ENCODE assay signal across 5 cellular contexts in genomic region chr22:50269573-50270301, GRCh38. TPM values are rescaled to one million over a fixed set of nuclear protein-coding genes. Genes with fewer than 3 reads are reported as not detected.
DNase-seq lines count a peak whose midpoint lies in the region; ATAC-seq and TF ChIP-seq lines count a peak whose summit lies in the region.

No MANE protein-coding gene starts in this region.

- H3K27ac Mint-ChIP-seq in HFFc6 = no peak overlapping the region

- peak overlapping the region; percentile 38 to 57 for H3K4me3 ChIP-seq in gastroesophageal sphincter

- H3K4me3 Mint-ChIP-seq in HFFc6 = peak overlapping the region; percentile 51

- peaks cover 8% of the 10 kb centered on the region for H3K27me3 Mint-ChIP-seq in HFFc6 (ENCODE audit: insufficient read depth)

- no peaks in the 10 kb centered on the region for H3K9me3 Mint-ChIP-seq in HFFc6

- DNase-seq in HFFc6 (no peak), epidermal melanocyte (ENCODE audit: insufficient read length, low spot score) (no peak)
- peak; percentile 38 for DNase-seq in stimulated activated naive CD4-positive, alpha-beta T cell treated with Interleukin-2 at 50 U/mL for 16 hours (lab: John Stamatoyannopoulos, UW)

- H3K9me3 ChIP-seq in gastroesophageal sphincter = no peaks in the 10 kb centered on the region

- H3K27me3 ChIP-seq in gastroesophageal sphincter = no peaks in the 10 kb centered on the region

- peak overlapping the region in 3 of 4 donors; percentile 78 to 82 (median 79) for H3K27ac ChIP-seq in gastroesophageal sphincter

- H3K36me3 Mint-ChIP-seq in HFFc6 (ENCODE audit: low read depth) = peaks cover 6% of the 10 kb centered on the region; the same call in 1 of the 2 replicates

- H3K4me1 Mint-ChIP-seq in HFFc6 (ENCODE audit: low read depth) = peaks cover 7% of the 10 kb centered on the region; the same call in 1 of the 2 replicates

- TF ChIP-seq POLR2A in gastroesophageal sphincter (IDR thresholded peaks at IDR 0.05) = no peak

- no CpG with 5 or more reads among the region's 56 CpGs for WGBS in gastroesophageal sphincter (ENCODE audit: low coverage in 1 of 2), 2 donors

- peak; percentile 29 to 48 for ATAC-seq in activated CD4-positive, CD25-positive, alpha-beta regulatory T cell treated with anti-CD3 and anti-CD28 coated beads, Interleukin-2, amount 50 U/mL, for 24 hours
- ATAC-seq in gastroesophageal sphincter = peak; percentile 21

- H3K4me1 ChIP-seq in gastroesophageal sphincter = peaks cover 2 to 67% (median 44%) of the 10 kb centered on the region in 3 donors

- peaks cover 0 to under 1% of the 10 kb centered on the region in 2 donors for H3K36me3 ChIP-seq in gastroesophageal sphincter

- no peak for TF ChIP-seq EP300 in gastroesophageal sphincter (IDR thresholded peaks at IDR 0.05)

- TF ChIP-seq CTCF in HFFc6 (IDR thresholded peaks at IDR 0.05) (no peak), gastroesophageal sphincter (IDR thresholded peaks at IDR 0.05) (no peak)

RNA-seq across cellular contexts. Expression of gene MAPK11, which starts 0.4 kb away (rescaled TPM):
- total RNA-seq in HFFc6 (2021; fragmentation: NEBNext Ultra II Directional; extraction: Animal tissue kit (Norgen Biotek cat#: 25700)) = 10 to 100 TPM in 1 of 6 experiments, 1 to 10 TPM in 5; 6.0 to 10.2 (median 7.8) TPM
- total RNA-seq in gastroesophageal sphincter = 10 to 100 TPM in 2 of 4 donors, 1 to 10 TPM in 2; 6.8 to 11.5 (median 10.4) TPM

RNA-seq across cellular contexts. Expression of gene MAPK12, which starts 8.3 kb away (rescaled TPM):
- 10 to 100 TPM; 31.4 to 39.5 (median 34.1) TPM for total RNA-seq in HFFc6 (2021; fragmentation: NEBNext Ultra II Directional; extraction: Animal tissue kit (Norgen Biotek cat#: 25700))
- total RNA-seq in gastroesophageal sphincter = 10 to 100 TPM; 10.1 to 18.4 (median 14.0) TPM

RNA-seq across cellular contexts. Expression of gene HDAC10, which starts 18.7 kb away (rescaled TPM):
- total RNA-seq in HFFc6 (2021; fragmentation: NEBNext Ultra II Directional; extraction: Animal tissue kit (Norgen Biotek cat#: 25700)) = 10 to 100 TPM; 24.2 to 30.9 (median 28.9) TPM
- 10 to 100 TPM in 3 of 4 donors, 1 to 10 TPM in 1; 9.4 to 24.7 (median 12.5) TPM for total RNA-seq in gastroesophageal sphincter

RNA-seq across cellular contexts. Expression of gene TUBGCP6, which starts 24.9 kb away (rescaled TPM):
- total RNA-seq in HFFc6 (2021; fragmentation: NEBNext Ultra II Directional; extraction: Animal tissue kit (Norgen Biotek cat#: 25700)) = 10 to 100 TPM; 20.1 to 26.8 (median 21.7) TPM
- 10 to 100 TPM; 26.1 to 48.3 (median 37.4) TPM for total RNA-seq in gastroesophageal sphincter

RNA-seq across cellular contexts. Expression of gene PLXNB2, which starts 37.7 kb away (rescaled TPM):
- total RNA-seq in HFFc6 (2021; fragmentation: NEBNext Ultra II Directional; extraction: Animal tissue kit (Norgen Biotek cat#: 25700)) = 100 to 1,000 TPM; 280 to 370 (median 291) TPM
- 100 to 1,000 TPM in 2 of 4 donors, 10 to 100 TPM in 2; 93.2 to 207 (median 102) TPM for total RNA-seq in gastroesophageal sphincter
